1 cellular context compared by ENCODE assay signal in the genomic region with DNA sequence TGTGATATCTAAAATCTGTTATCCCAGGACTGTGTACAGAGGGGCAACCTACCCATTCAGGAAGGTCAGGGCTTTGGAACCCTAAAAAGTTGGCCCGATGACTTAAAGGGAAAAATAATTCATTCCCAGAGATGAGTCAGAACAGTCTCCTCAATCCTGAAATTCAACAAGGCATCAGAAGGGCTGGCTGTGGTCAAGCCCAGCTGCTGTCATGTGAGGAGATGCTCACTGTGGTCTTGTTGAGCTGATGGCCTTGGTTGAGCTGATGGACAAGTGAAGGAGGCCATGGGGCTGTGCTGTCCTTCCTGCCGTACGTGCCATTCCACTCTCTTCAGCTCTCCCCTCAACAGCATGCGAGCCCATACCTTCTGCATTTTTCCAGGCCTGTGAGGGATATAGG.
TF ChIP-seq lines count a peak whose summit lies in the region.

No MANE protein-coding gene starts in this region.

TF ChIP-seq in K562, 482 proteins besides CTCF, POLR2A, EP300 and RAD21:
- TF ChIP-seq, protein P1, sequence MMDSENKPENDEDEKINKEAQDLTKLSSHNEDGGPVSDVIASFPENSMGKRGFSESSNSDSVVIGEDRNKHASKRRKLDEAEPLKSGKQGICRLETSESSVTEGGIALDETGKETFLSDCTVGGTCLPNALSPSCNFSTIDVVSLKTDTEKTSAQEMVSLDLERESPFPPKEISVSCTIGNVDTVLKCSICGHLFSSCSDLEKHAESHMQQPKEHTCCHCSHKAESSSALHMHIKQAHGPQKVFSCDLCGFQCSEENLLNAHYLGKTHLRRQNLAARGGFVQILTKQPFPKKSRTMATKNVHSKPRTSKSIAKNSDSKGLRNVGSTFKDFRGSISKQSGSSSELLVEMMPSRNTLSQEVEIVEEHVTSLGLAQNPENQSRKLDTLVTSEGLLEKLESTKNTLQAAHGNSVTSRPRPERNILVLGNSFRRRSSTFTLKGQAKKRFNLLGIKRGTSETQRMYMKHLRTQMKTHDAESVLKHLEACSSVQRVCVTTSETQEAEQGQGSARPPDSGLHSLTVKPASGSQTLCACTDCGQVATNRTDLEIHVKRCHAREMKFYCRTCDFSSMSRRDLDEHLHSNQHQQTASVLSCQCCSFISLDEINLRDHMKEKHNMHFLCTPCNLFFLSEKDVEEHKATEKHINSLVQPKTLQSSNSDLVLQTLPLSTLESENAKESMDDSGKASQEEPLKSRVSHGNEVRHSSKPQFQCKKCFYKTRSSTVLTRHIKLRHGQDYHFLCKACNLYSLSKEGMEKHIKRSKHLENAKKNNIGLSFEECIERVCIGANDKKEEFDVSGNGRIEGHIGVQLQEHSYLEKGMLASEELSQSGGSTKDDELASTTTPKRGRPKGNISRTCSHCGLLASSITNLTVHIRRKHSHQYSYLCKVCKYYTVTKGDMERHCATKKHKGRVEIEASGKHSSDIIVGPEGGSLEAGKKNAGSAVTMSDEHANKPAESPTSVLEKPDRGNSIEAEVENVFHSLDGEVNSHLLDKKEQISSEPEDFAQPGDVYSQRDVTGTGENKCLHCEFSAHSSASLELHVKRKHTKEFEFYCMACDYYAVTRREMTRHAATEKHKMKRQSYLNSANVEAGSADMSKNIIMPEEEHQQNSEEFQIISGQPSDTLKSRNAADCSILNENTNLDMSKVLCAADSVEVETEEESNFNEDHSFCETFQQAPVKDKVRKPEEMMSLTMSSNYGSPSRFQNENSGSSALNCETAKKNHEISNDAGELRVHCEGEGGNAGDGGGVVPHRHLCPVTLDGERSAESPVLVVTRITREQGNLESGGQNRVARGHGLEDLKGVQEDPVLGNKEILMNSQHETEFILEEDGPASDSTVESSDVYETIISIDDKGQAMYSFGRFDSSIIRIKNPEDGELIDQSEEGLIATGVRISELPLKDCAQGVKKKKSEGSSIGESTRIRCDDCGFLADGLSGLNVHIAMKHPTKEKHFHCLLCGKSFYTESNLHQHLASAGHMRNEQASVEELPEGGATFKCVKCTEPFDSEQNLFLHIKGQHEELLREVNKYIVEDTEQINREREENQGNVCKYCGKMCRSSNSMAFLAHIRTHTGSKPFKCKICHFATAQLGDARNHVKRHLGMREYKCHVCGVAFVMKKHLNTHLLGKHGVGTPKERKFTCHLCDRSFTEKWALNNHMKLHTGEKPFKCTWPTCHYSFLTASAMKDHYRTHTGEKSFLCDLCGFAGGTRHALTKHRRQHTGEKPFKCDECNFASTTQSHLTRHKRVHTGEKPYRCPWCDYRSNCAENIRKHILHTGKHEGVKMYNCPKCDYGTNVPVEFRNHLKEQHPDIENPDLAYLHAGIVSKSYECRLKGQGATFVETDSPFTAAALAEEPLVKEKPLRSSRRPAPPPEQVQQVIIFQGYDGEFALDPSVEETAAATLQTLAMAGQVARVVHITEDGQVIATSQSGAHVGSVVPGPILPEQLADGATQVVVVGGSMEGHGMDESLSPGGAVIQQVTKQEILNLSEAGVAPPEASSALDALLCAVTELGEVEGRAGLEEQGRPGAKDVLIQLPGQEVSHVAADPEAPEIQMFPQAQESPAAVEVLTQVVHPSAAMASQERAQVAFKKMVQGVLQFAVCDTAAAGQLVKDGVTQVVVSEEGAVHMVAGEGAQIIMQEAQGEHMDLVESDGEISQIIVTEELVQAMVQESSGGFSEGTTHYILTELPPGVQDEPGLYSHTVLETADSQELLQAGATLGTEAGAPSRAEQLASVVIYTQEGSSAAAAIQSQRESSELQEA (IDR thresholded peaks at IDR 0.05; ENCODE audit: low read depth): no peak
- TF ChIP-seq, protein P2, sequence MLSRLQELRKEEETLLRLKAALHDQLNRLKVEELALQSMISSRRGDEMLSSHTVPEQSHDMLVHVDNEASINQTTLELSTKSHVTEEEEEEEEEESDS (CRISPR knock-in tag; IDR thresholded peaks at IDR 0.05): no peak
- TF ChIP-seq HSF4 (CRISPR knock-in tag; IDR thresholded peaks at IDR 0.05; ENCODE audit: borderline replicate concordance) (no peak), HOXB6 (CRISPR knock-in tag; IDR thresholded peaks at IDR 0.05; ENCODE audit: borderline replicate concordance) (no peak), SLC30A9 (CRISPR knock-in tag; IDR thresholded peaks at IDR 0.05) (no peak), PRMT5 (CRISPR knock-in tag; IDR thresholded peaks at IDR 0.05) (no peak)
- TF ChIP-seq, protein P3, sequence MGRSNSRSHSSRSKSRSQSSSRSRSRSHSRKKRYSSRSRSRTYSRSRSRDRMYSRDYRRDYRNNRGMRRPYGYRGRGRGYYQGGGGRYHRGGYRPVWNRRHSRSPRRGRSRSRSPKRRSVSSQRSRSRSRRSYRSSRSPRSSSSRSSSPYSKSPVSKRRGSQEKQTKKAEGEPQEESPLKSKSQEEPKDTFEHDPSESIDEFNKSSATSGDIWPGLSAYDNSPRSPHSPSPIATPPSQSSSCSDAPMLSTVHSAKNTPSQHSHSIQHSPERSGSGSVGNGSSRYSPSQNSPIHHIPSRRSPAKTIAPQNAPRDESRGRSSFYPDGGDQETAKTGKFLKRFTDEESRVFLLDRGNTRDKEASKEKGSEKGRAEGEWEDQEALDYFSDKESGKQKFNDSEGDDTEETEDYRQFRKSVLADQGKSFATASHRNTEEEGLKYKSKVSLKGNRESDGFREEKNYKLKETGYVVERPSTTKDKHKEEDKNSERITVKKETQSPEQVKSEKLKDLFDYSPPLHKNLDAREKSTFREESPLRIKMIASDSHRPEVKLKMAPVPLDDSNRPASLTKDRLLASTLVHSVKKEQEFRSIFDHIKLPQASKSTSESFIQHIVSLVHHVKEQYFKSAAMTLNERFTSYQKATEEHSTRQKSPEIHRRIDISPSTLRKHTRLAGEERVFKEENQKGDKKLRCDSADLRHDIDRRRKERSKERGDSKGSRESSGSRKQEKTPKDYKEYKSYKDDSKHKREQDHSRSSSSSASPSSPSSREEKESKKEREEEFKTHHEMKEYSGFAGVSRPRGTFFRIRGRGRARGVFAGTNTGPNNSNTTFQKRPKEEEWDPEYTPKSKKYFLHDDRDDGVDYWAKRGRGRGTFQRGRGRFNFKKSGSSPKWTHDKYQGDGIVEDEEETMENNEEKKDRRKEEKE (IDR thresholded peaks at IDR 0.05; ENCODE audit: borderline replicate concordance in 1 of 2, control insufficient read depth in 1 of 2, low read depth in 2 of 2, low read length in 1 of 2): no peak
